ENCODE assay signal across 23 cellular contexts in the genomic region with DNA sequence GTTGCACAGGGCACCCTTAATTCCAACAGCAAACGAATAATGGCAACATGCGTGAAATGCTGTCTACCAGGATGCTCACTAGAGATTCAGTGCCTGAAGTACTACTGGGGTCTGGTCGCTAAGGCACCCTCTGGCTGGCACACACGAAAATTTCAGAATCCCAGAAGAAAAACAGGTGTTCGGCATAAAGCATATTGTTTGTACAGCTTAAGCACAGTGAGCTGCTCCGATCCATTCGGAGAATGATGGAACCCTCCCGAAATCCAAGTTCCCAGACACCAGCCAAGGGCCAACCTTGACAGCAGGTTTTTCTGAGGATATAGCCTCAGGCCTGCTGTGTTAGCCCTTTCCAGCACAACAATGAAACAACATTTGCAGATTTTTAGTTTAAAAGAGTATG.
"Had no signal": no experiment of that assay in that cellular context is flagged by ENCODE, and none has a peak within 500 bp of the region (broad histone marks: within the 10 kb centered on the region; RNA-seq: fewer than 3 reads in every experiment).

No MANE protein-coding gene starts in this region.

- H3K9me3 ChIP-seq: colonic mucosa, esophagus muscularis mucosa, gastroesophageal sphincter, heart left ventricle, left lung, lower lobe of right lung, mucosa of descending colon had no signal

- H3K4me1 ChIP-seq: colonic mucosa, esophagus muscularis mucosa, foreskin keratinocyte, gastroesophageal sphincter, heart left ventricle, left lung, lower lobe of right lung had no signal

- H3K36me3 ChIP-seq: colonic mucosa, esophagus muscularis mucosa, gastroesophageal sphincter, heart left ventricle, left lung, lower lobe of right lung had no signal

- H3K27ac ChIP-seq: colonic mucosa, esophagus muscularis mucosa, foreskin keratinocyte, gastroesophageal sphincter, heart left ventricle, hepatocyte, left lung, lower lobe of right lung had no signal

- H3K27me3 ChIP-seq: colonic mucosa, esophagus muscularis mucosa, gastroesophageal sphincter, heart left ventricle, hepatocyte, left lung had no signal

- FAIRE-seq: endothelial cell of umbilical vein, frontal cortex, keratinocyte had no signal

- H3K36me3 Mint-ChIP-seq: immature natural killer cell, mesothelial cell of epicardium, naive B cell had no signal

- H3K27ac Mint-ChIP-seq: dendritic cell treated with granulocyte-macrophage colony-stimulating factor and Interleukin-4, amounts not matched to agents 40 ng/mL and 50 ng/mL, for 4 days; effector memory CD8-positive, alpha-beta T cell; immature natural killer cell; mesothelial cell of epicardium; naive B cell had no signal

- H3K4me1 Mint-ChIP-seq: immature natural killer cell, mesothelial cell of epicardium, naive B cell had no signal

- H3K27me3 Mint-ChIP-seq: dendritic cell treated with granulocyte-macrophage colony-stimulating factor and Interleukin-4, amounts not matched to agents 40 ng/mL and 50 ng/mL, for 4 days had no signal

- H3K4me3 Mint-ChIP-seq: dendritic cell treated with granulocyte-macrophage colony-stimulating factor and Interleukin-4, amounts not matched to agents 40 ng/mL and 50 ng/mL, for 4 days; effector memory CD8-positive, alpha-beta T cell; immature natural killer cell; mesothelial cell of epicardium; naive B cell had no signal

- H3K4me3 ChIP-seq: colonic mucosa, esophagus muscularis mucosa, gastroesophageal sphincter, heart left ventricle, hepatocyte, left lung, lower lobe of right lung, mucosa of descending colon had no signal

- H3K9me3 Mint-ChIP-seq: dendritic cell treated with granulocyte-macrophage colony-stimulating factor and Interleukin-4, amounts not matched to agents 40 ng/mL and 50 ng/mL, for 4 days; effector memory CD8-positive, alpha-beta T cell; immature natural killer cell; mesothelial cell of epicardium had no signal

- DNase-seq: colonic mucosa; cortex of kidney; effector CD8-positive, alpha-beta T cell; effector memory CD8-positive, alpha-beta T cell; foreskin keratinocyte; heart left ventricle; hypothalamus; immature natural killer cell; left cardiac atrium; left lung; left ventricle myocardium superior; lower lobe of right lung; mesenchymal stem cell; mucosa of descending colon; naive B cell had no signal
